8 cellular contexts compared by ENCODE assay signal in genomic region chr7:92268921-92269320, GRCh38.
"Had no signal": no experiment of that assay in that cellular context is flagged by ENCODE, and none has a peak within 500 bp of the region (broad histone marks: within the 10 kb centered on the region; RNA-seq: fewer than 3 reads in every experiment).

No MANE protein-coding gene starts in this region.

- H3K9me3 ChIP-seq: HAP-1 had no signal

- H3K4me3 ChIP-seq: GM23248, HAP-1 had no signal

- ATAC-seq: HCT116 had no signal

- H3K36me3 ChIP-seq: HAP-1 had no signal

- DNase-seq: GM23248, GOT3, H7, HFFc6, KG1 had no signal

- H3K4me1 ChIP-seq: HAP-1 had no signal

- H2AFZ ChIP-seq: GM23248 had no signal

- H3K27ac ChIP-seq: GM23248, HL-60 had no signal

- H3K9ac ChIP-seq: GM23248 had no signal
